Comparison of ENCODE assay signal across 21 cellular contexts in the genomic region with DNA sequence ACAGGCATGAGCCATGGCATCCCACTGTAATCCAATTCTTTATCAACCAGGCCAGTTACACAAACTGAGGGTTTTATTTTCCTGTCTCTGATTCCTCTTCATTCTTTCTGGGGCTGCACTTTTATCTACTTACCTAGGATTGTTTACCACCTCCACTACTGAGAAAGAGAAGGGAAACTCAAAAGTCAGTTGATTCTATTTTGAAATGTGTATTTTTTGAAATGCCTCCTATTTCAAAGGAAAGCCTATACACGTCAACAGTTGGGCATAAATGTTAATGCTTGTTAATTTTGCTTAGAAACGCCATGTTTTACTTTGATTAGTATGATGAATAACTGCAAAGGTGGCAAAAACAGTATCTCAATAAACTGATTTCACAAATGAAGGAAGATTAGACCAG.
DNase-seq lines count a peak whose midpoint lies in the region; ATAC-seq and TF ChIP-seq lines count a peak whose summit lies in the region.
"Had no signal": no experiment of that assay in that cellular context is flagged by ENCODE, and none has a peak within 500 bp of the region (broad histone marks: within the 10 kb centered on the region; RNA-seq: fewer than 3 reads in every experiment).

No MANE protein-coding gene starts in this region.

- H3K4me3 Mint-ChIP-seq in T-helper 2 cell treated with Interferon-gamma antibody and Interleukin-4, amounts not matched to agents 5 μg/mL and 100 μg/mL, for 36 hours: peak overlapping the region; percentile 27
- H3K4me3 Mint-ChIP-seq in activated naive CD4-positive, alpha-beta T cell treated with anti-CD3 and anti-CD28 coated beads, Interleukin-2, amount 10 ng/mL, durations not matched to agents 7 days and 5 days: peak overlapping the region; percentile 2
- peak overlapping the region in 8 of 10 donors; percentile 11 to 75 (median 50) for H3K4me3 Mint-ChIP-seq in naive thymus-derived CD4-positive, alpha-beta T cell

- peaks cover 0 to 33% of the 10 kb centered on the region in 2 donors for H3K4me1 ChIP-seq in naive thymus-derived CD4-positive, alpha-beta T cell (ENCODE audit: control insufficient read depth in 2 of 2, insufficient read depth in 2 of 2, low read length in 2 of 2)
- no peaks in the 10 kb centered on the region for H3K4me1 ChIP-seq in vagina
- H3K4me1 ChIP-seq: BLaER1 had no signal

- H3K27ac ChIP-seq in KOPT-K1 (ENCODE audit: low read depth, low read length, poor library complexity, severe bottlenecking) (peak overlapping the region; percentile 65), vagina (no peak overlapping the region)
- no peak overlapping the region for H3K27ac ChIP-seq in naive thymus-derived CD4-positive, alpha-beta T cell (ENCODE audit: low read depth, low read length)
- H3K27ac ChIP-seq: 22Rv1, BLaER1 had no signal

- no peak for ATAC-seq in naive thymus-derived CD4-positive, alpha-beta T cell
- ATAC-seq in HG03571 (IDR thresholded peaks at IDR 0.05; ENCODE audit: unreplicated experiment): no peak
- ATAC-seq: HCT116 had no signal

- no peaks in the 10 kb centered on the region for H3K9me3 Mint-ChIP-seq in T-helper 2 cell treated with Interferon-gamma antibody and Interleukin-4, amounts not matched to agents 5 μg/mL and 100 μg/mL, for 36 hours
- H3K9me3 Mint-ChIP-seq in activated naive CD4-positive, alpha-beta T cell treated with anti-CD3 and anti-CD28 coated beads, Interleukin-2, amount 10 ng/mL, durations not matched to agents 7 days and 5 days: peaks cover 1% of the 10 kb centered on the region
- H3K9me3 Mint-ChIP-seq in naive thymus-derived CD4-positive, alpha-beta T cell: peaks cover 0 to 2% (median 0%) of the 10 kb centered on the region in 11 donors
- H3K9me3 Mint-ChIP-seq: CD8-positive, alpha-beta memory T cell had no signal

- H3K9me3 ChIP-seq in KOPT-K1 (ENCODE audit: insufficient read depth, low read length, poor library complexity, severe bottlenecking) (no peaks in the 10 kb centered on the region), vagina (no peaks in the 10 kb centered on the region)
- H3K9me3 ChIP-seq in naive thymus-derived CD4-positive, alpha-beta T cell (ENCODE audit: control insufficient read depth in 2 of 3, low read length in 3 of 3): no peaks in the 10 kb centered on the region
- H3K9me3 ChIP-seq: BLaER1 had no signal

- CTCF ChIA-PET in activated naive CD4-positive, alpha-beta T cell treated with anti-CD3 and anti-CD28 coated beads, Interleukin-2, amount 10 ng/mL, durations not matched to agents 7 days and 5 days (lab: Charles Lee): no interaction called here
- CTCF ChIA-PET in naive thymus-derived CD4-positive, alpha-beta T cell (lab: Charles Lee): interaction anchor here (0.6 to 1.5 kb wide), 2 partner anchors 17 to 258 kb away, joined by 4 read pairs; no protein-coding TSS in a partner anchor

- POLR2A ChIA-PET in naive thymus-derived CD4-positive, alpha-beta T cell (lab: Charles Lee): no interaction called here

- TF ChIP-seq CTCF in vagina (IDR thresholded peaks at IDR 0.05): no peak

- H3K36me3 Mint-ChIP-seq in T-helper 2 cell treated with Interferon-gamma antibody and Interleukin-4, amounts not matched to agents 5 μg/mL and 100 μg/mL, for 36 hours (ENCODE audit: low read depth): peaks cover 7% of the 10 kb centered on the region
- peaks cover 53% of the 10 kb centered on the region for H3K36me3 Mint-ChIP-seq in activated naive CD4-positive, alpha-beta T cell treated with anti-CD3 and anti-CD28 coated beads, Interleukin-2, amount 10 ng/mL, durations not matched to agents 7 days and 5 days
- peaks cover 5 to 29% (median 10%) of the 10 kb centered on the region in 5 donors for H3K36me3 Mint-ChIP-seq in naive thymus-derived CD4-positive, alpha-beta T cell

- no peaks in the 10 kb centered on the region for H3K27me3 ChIP-seq in naive thymus-derived CD4-positive, alpha-beta T cell (ENCODE audit: control insufficient read depth in 2 of 2, insufficient read depth in 2 of 2, low read length in 2 of 2)
- no peaks in the 10 kb centered on the region for H3K27me3 ChIP-seq in vagina
- H3K27me3 ChIP-seq: BLaER1 had no signal

- DNase-seq in T-helper 2 cell treated with Interferon-gamma antibody and Interleukin-4, amounts not matched to agents 5 μg/mL and 100 μg/mL, for 36 hours (ENCODE audit: low spot score): no peak
- no peak for DNase-seq in T-helper 2 cell
- DNase-seq in activated naive CD4-positive, alpha-beta T cell treated with anti-CD3 and anti-CD28 coated beads, Interleukin-2, amount 10 ng/mL, durations not matched to agents 7 days and 5 days: no peak
- DNase-seq in activated naive CD4-positive, alpha-beta T cell treated with anti-CD3 and anti-CD28 coated beads, Interleukin-2, amount 50 U/mL, for 16 hours: no peak
- DNase-seq in naive thymus-derived CD4-positive, alpha-beta T cell: no peak
- no peak for DNase-seq in vagina (ENCODE audit: extremely low spot score in 2 of 2)
- DNase-seq: ACHN; Calu3; CD8-positive, alpha-beta memory T cell; Kasumi-1; NCI-H1417 treated with DMSO at 0.1 percent for 48 hours; NCI-H187; NCI-H2107; NCI-H446 treated with DMSO at 0.1 percent for 48 hours; NCI-H526 treated with DMSO at 0.1 percent for 48 hours; Right ventricle myocardium superior had no signal

- no peak overlapping the region for H3K4me3 ChIP-seq in naive thymus-derived CD4-positive, alpha-beta T cell (ENCODE audit: low read length)
- no peak overlapping the region for H3K4me3 ChIP-seq in vagina
- H3K4me3 ChIP-seq: BLaER1 had no signal

- peaks cover 50% of the 10 kb centered on the region for H3K4me1 Mint-ChIP-seq in T-helper 2 cell treated with Interferon-gamma antibody and Interleukin-4, amounts not matched to agents 5 μg/mL and 100 μg/mL, for 36 hours (ENCODE audit: low read depth)
- peaks cover 78% of the 10 kb centered on the region for H3K4me1 Mint-ChIP-seq in activated naive CD4-positive, alpha-beta T cell treated with anti-CD3 and anti-CD28 coated beads, Interleukin-2, amount 10 ng/mL, durations not matched to agents 7 days and 5 days
- H3K4me1 Mint-ChIP-seq in naive thymus-derived CD4-positive, alpha-beta T cell: peaks cover 46 to 91% (median 87%) of the 10 kb centered on the region in 7 donors

- no peak for TF ChIP-seq POLR2A in vagina (IDR thresholded peaks at IDR 0.05)

- H3K36me3 ChIP-seq in KOPT-K1 (ENCODE audit: insufficient read depth, low read length): no peaks in the 10 kb centered on the region
- no peaks in the 10 kb centered on the region for H3K36me3 ChIP-seq in naive thymus-derived CD4-positive, alpha-beta T cell (ENCODE audit: control insufficient read depth in 2 of 3, insufficient read depth in 3 of 3, low read length in 3 of 3)
- no peaks in the 10 kb centered on the region for H3K36me3 ChIP-seq in vagina
- H3K36me3 ChIP-seq: BLaER1 had no signal

- intact Hi-C loops in naive thymus-derived CD4-positive, alpha-beta T cell (cut with micrococcal nuclease): loop anchor here (2.0 kb wide), 2 partner anchors 17 to 21 kb away; no protein-coding TSS in a partner anchor
- intact Hi-C loops in vagina (cut with DNase I): no loop called here

- no peaks in the 10 kb centered on the region for H3K27me3 Mint-ChIP-seq in T-helper 2 cell treated with Interferon-gamma antibody and Interleukin-4, amounts not matched to agents 5 μg/mL and 100 μg/mL, for 36 hours (ENCODE audit: low read depth)
- no peaks in the 10 kb centered on the region for H3K27me3 Mint-ChIP-seq in activated naive CD4-positive, alpha-beta T cell treated with anti-CD3 and anti-CD28 coated beads, Interleukin-2, amount 10 ng/mL, durations not matched to agents 7 days and 5 days
- H3K27me3 Mint-ChIP-seq in naive thymus-derived CD4-positive, alpha-beta T cell: no peaks in the 10 kb centered on the region
- H3K27me3 Mint-ChIP-seq: CD8-positive, alpha-beta memory T cell had no signal

- H3K27ac Mint-ChIP-seq in T-helper 2 cell treated with Interferon-gamma antibody and Interleukin-4, amounts not matched to agents 5 μg/mL and 100 μg/mL, for 36 hours: peak overlapping the region; percentile 39
- peak overlapping the region; percentile 88 for H3K27ac Mint-ChIP-seq in activated naive CD4-positive, alpha-beta T cell treated with anti-CD3 and anti-CD28 coated beads, Interleukin-2, amount 10 ng/mL, durations not matched to agents 7 days and 5 days
- H3K27ac Mint-ChIP-seq in naive thymus-derived CD4-positive, alpha-beta T cell: peak overlapping the region; percentile 9 to 82 (median 67)
